1 cellular context compared by ENCODE assay signal in genomic region chr2:231200805-231201474, GRCh38.
TF ChIP-seq lines count a peak whose summit lies in the region.

No MANE protein-coding gene starts in this region.

TF ChIP-seq in GM12878, 131 proteins besides CTCF, POLR2A, EP300 and RAD21:
- TF ChIP-seq ZSCAN29 (IDR thresholded peaks at IDR 0.05): no peak
